6 cellular contexts compared by ENCODE assay signal in genomic region chr10:133377818-133378250, GRCh38. TPM values are rescaled to one million over a fixed set of nuclear protein-coding genes. Genes with fewer than 3 reads are reported as not detected.
DNase-seq lines count a peak whose midpoint lies in the region; ATAC-seq and TF ChIP-seq lines count a peak whose summit lies in the region.

No MANE protein-coding gene starts in this region.

- H3K27ac ChIP-seq in CD4-positive, alpha-beta T cell (ENCODE audit: low read depth, low read length), result peak overlapping the region; percentile 40

- TF ChIP-seq CTCF in CD4-positive, alpha-beta T cell (IDR thresholded peaks at IDR 0.05), result no peak
- no peak for TF ChIP-seq CTCF in mesothelial cell of epicardium (IDR thresholded peaks at IDR 0.05; ENCODE audit: unreplicated experiment)

- no peak for ATAC-seq in CD4-positive, alpha-beta T cell (ENCODE audit: poor library complexity)
- no peak for ATAC-seq in GM18519 (IDR thresholded peaks at IDR 0.05; ENCODE audit: low FRiP score, unreplicated experiment)

- no peaks in the 10 kb centered on the region for H3K9me3 Mint-ChIP-seq in CD4-positive, alpha-beta T cell
- no peaks in the 10 kb centered on the region for H3K9me3 Mint-ChIP-seq in activated naive CD8-positive, alpha-beta T cell treated with anti-CD3 and anti-CD28 coated beads for 36 hours
- no peaks in the 10 kb centered on the region for H3K9me3 Mint-ChIP-seq in mesothelial cell of epicardium

- H3K27me3 ChIP-seq in CD4-positive, alpha-beta T cell (ENCODE audit: control insufficient read depth, insufficient read depth, low read length), result no peaks in the 10 kb centered on the region

- H3K9me3 ChIP-seq in CD4-positive, alpha-beta T cell (ENCODE audit: control insufficient read depth, low read length), result no peaks in the 10 kb centered on the region

- no peak for DNase-seq in CD4-positive, alpha-beta T cell
- DNase-seq in activated naive CD8-positive, alpha-beta T cell treated with anti-CD3 and anti-CD28 coated beads for 36 hours, result no peak
- DNase-seq in mesothelial cell of epicardium (ENCODE audit: low spot score in 2 of 2, unreplicated experiment in 2 of 2) (no peak), UCSD-AML1 (lab: John Stamatoyannopoulos, UW; ENCODE audit: unreplicated experiment) (no peak), GDM1 (lab: John Stamatoyannopoulos, UW) (no peak)

- POLR2A ChIA-PET in CD4-positive, alpha-beta T cell (lab: Charles Lee), result interaction anchor here (0.6 to 3.5 kb wide), 6 partner anchors 10 to 48 kb away, joined by 3 to 19 read pairs (median 6); partner anchors contain the start of gene CALY

- H3K4me3 Mint-ChIP-seq in CD4-positive, alpha-beta T cell, result peak overlapping the region; percentile 87
- peak overlapping the region; percentile 73 for H3K4me3 Mint-ChIP-seq in activated naive CD8-positive, alpha-beta T cell treated with anti-CD3 and anti-CD28 coated beads for 36 hours
- H3K4me3 Mint-ChIP-seq in mesothelial cell of epicardium, result peak overlapping the region; percentile 74

- no peaks in the 10 kb centered on the region for H3K36me3 Mint-ChIP-seq in CD4-positive, alpha-beta T cell (ENCODE audit: low read depth)
- H3K36me3 Mint-ChIP-seq in activated naive CD8-positive, alpha-beta T cell treated with anti-CD3 and anti-CD28 coated beads for 36 hours, result no peaks in the 10 kb centered on the region
- peaks cover 6% of the 10 kb centered on the region for H3K36me3 Mint-ChIP-seq in mesothelial cell of epicardium

- intact Hi-C loops in CD4-positive, alpha-beta T cell (cut with DNase I, micrococcal nuclease), result loop anchor here (2.0 to 5.0 kb wide), 3 partner anchors 49 to 1071 kb away; partner anchors contain the start of genes INPP5A (in 1 of the 2) and STK32C (in 1 of the 2)

- peak overlapping the region; percentile 24 for H3K27ac Mint-ChIP-seq in CD4-positive, alpha-beta T cell
- no peak overlapping the region for H3K27ac Mint-ChIP-seq in activated naive CD8-positive, alpha-beta T cell treated with anti-CD3 and anti-CD28 coated beads for 36 hours
- no peak overlapping the region for H3K27ac Mint-ChIP-seq in mesothelial cell of epicardium

- CTCF ChIA-PET in CD4-positive, alpha-beta T cell (lab: Charles Lee), result interaction anchor here (1.3 kb wide), 1 partner anchor 48 kb away, joined by 5 read pairs; no protein-coding TSS in a partner anchor

- H3K4me1 Mint-ChIP-seq in CD4-positive, alpha-beta T cell (ENCODE audit: low read depth), result peaks cover 4% of the 10 kb centered on the region
- H3K4me1 Mint-ChIP-seq in activated naive CD8-positive, alpha-beta T cell treated with anti-CD3 and anti-CD28 coated beads for 36 hours, result peaks cover 5% of the 10 kb centered on the region
- H3K4me1 Mint-ChIP-seq in mesothelial cell of epicardium, result peaks cover 4% of the 10 kb centered on the region

- H3K27me3 Mint-ChIP-seq in CD4-positive, alpha-beta T cell, result no peaks in the 10 kb centered on the region
- no peaks in the 10 kb centered on the region for H3K27me3 Mint-ChIP-seq in activated naive CD8-positive, alpha-beta T cell treated with anti-CD3 and anti-CD28 coated beads for 36 hours
- peaks cover 13% of the 10 kb centered on the region for H3K27me3 Mint-ChIP-seq in mesothelial cell of epicardium (ENCODE audit: low read depth)

RNA-seq across cellular contexts. Expression of gene PAOX, which starts 1.2 kb away (rescaled TPM):
- total RNA-seq in CD4-positive, alpha-beta T cell, result 1 to 10 TPM; 1.9 to 2.6 TPM
- 1 to 10 TPM; 4.6 to 4.7 TPM for total RNA-seq in activated naive CD8-positive, alpha-beta T cell treated with anti-CD3 and anti-CD28 coated beads for 36 hours
- total RNA-seq in mesothelial cell of epicardium, result 7.5 to 9.5 TPM (median 8.0 TPM) in 3 replicates

RNA-seq across cellular contexts. Expression of gene ECHS1, which starts 4.7 kb away (rescaled TPM):
- 1 to 10 TPM; 7.6 to 8.3 TPM for total RNA-seq in CD4-positive, alpha-beta T cell
- 10 to 100 TPM; 58.1 to 62.2 TPM for total RNA-seq in activated naive CD8-positive, alpha-beta T cell treated with anti-CD3 and anti-CD28 coated beads for 36 hours
- 69.8 to 74.9 TPM (median 70.0 TPM) in 3 replicates for total RNA-seq in mesothelial cell of epicardium

RNA-seq across cellular contexts. Expression of gene MTG1, which starts 16.1 kb away (rescaled TPM):
- 10 to 100 TPM; 28.5 to 34.9 TPM for total RNA-seq in CD4-positive, alpha-beta T cell
- total RNA-seq in activated naive CD8-positive, alpha-beta T cell treated with anti-CD3 and anti-CD28 coated beads for 36 hours, result 10 to 100 TPM; 50.2 to 51.6 TPM
- 86.0 to 91.1 TPM (median 90.5 TPM) in 3 replicates for total RNA-seq in mesothelial cell of epicardium

RNA-seq across cellular contexts. Expression of gene FUOM, which starts 20.0 kb away (rescaled TPM):
- 10 to 100 TPM; 10.3 to 11.7 TPM for total RNA-seq in CD4-positive, alpha-beta T cell
- total RNA-seq in activated naive CD8-positive, alpha-beta T cell treated with anti-CD3 and anti-CD28 coated beads for 36 hours, result 10 to 100 TPM; 27.8 to 29.4 TPM
- 38.0 to 42.6 TPM (median 41.3 TPM) in 3 replicates for total RNA-seq in mesothelial cell of epicardium

RNA-seq across cellular contexts. Expression of gene PRAP1, which starts 30.7 kb away (rescaled TPM):
- not detected for total RNA-seq in CD4-positive, alpha-beta T cell
- not detected for total RNA-seq in activated naive CD8-positive, alpha-beta T cell treated with anti-CD3 and anti-CD28 coated beads for 36 hours
- total RNA-seq in mesothelial cell of epicardium, result 0.25 to 0.49 TPM in 2 of 3 replicates, not detected in the other
